18 cellular contexts compared by ENCODE assay signal in the genomic region with DNA sequence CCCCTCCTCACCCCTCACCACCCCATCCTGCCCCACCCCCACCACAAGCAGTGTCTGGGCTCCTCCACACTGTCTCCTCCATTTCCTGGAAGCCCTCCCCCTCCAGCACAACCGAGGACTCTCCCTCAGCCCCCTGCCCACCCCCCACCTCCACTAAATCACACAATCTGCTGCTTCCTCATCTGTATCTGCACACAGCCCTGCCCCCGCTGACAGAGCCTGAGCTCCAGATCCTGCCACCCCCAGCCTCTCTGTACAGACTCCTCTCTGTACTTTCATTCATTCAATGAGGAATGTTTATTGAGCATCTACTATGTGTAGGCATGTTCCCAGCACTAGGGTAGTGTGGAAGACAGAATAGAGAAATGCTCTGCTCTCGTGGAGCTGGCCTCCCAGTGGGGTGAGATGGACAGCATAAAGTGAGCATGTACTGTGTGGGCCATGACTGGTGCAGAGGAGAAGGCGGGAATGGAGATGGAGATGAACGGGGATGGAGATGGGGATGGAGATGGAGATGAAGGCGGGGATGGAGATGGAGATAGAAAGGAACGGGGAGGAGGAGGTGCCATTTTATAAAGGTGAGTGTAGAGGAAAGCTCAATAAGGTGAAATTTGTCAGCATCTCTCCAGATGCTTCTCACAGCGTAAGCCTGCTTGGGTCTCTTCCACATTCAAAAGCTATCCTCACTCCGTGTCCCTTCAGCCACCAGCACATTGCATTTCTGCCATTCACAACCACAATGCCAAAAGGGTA. TPM values are rescaled to one million over a fixed set of nuclear protein-coding genes. Genes with fewer than 3 reads are reported as not detected.
"Had no signal": no experiment of that assay in that cellular context is flagged by ENCODE, and none has a peak within 500 bp of the region (broad histone marks: within the 10 kb centered on the region; RNA-seq: fewer than 3 reads in every experiment).

No MANE protein-coding gene starts in this region.

- H3K36me3 Mint-ChIP-seq: activated naive CD4-positive, alpha-beta T cell treated with anti-CD3 and anti-CD28 coated beads, Interleukin-2, amount 50 U/mL, for 24 hours; mesothelial cell of epicardium; natural killer cell treated with Interleukin-12 subunit alpha and Interleukin-12 subunit beta and Interleukin-15 and Interleukin-18, amount 100 ng/mL, for 72 hours had no signal

- H3K4me3 ChIP-seq: ascending aorta, lung, skin epidermis had no signal

- H3K27ac Mint-ChIP-seq: activated naive CD4-positive, alpha-beta T cell treated with anti-CD3 and anti-CD28 coated beads, Interleukin-2, amount 50 U/mL, for 24 hours; effector memory CD8-positive, alpha-beta T cell; mesothelial cell of epicardium; natural killer cell treated with Interleukin-12 subunit alpha and Interleukin-12 subunit beta and Interleukin-15 and Interleukin-18, amount 100 ng/mL, for 72 hours; stimulated activated naive CD8-positive, alpha-beta T cell treated with anti-CD3 and anti-CD28 coated beads, Interleukin-15, amount 100 ng/mL, for 72 hours had no signal

- H3K4me1 Mint-ChIP-seq: mesothelial cell of epicardium; stimulated activated naive CD8-positive, alpha-beta T cell treated with anti-CD3 and anti-CD28 coated beads, Interleukin-15, amount 100 ng/mL, for 72 hours had no signal

- H3K27ac ChIP-seq: ascending aorta, foreskin keratinocyte, skin epidermis, WERI-Rb-1 had no signal

- H3K4me1 ChIP-seq: foreskin keratinocyte had no signal

- H3K9me3 ChIP-seq: ascending aorta had no signal

- H3K9me3 Mint-ChIP-seq: activated naive CD4-positive, alpha-beta T cell treated with anti-CD3 and anti-CD28 coated beads, Interleukin-2, amount 50 U/mL, for 24 hours; activated T-cell treated with anti-CD3 and anti-CD28 coated beads, Interleukin-2, amount 50 U/mL, for 4 hours; effector memory CD8-positive, alpha-beta T cell; natural killer cell treated with Interleukin-12 subunit alpha and Interleukin-12 subunit beta and Interleukin-15 and Interleukin-18, amount 100 ng/mL, for 72 hours; stimulated activated naive CD8-positive, alpha-beta T cell treated with anti-CD3 and anti-CD28 coated beads, Interleukin-15, amount 100 ng/mL, for 72 hours had no signal

- ATAC-seq: activated T-cell treated with anti-CD3 and anti-CD28 coated beads, Interleukin-2, amount 50 U/mL, for 4 hours; effector memory CD8-positive, alpha-beta T cell; foreskin keratinocyte; stimulated activated naive CD8-positive, alpha-beta T cell treated with anti-CD3 and anti-CD28 coated beads, Interleukin-15, amount 100 ng/mL, for 72 hours had no signal

- H3K4me3 Mint-ChIP-seq: activated naive CD4-positive, alpha-beta T cell treated with anti-CD3 and anti-CD28 coated beads, Interleukin-2, amount 50 U/mL, for 24 hours; activated T-cell treated with anti-CD3 and anti-CD28 coated beads, Interleukin-2, amount 50 U/mL, for 4 hours; effector memory CD8-positive, alpha-beta T cell; mesothelial cell of epicardium; natural killer cell treated with Interleukin-12 subunit alpha and Interleukin-12 subunit beta and Interleukin-15 and Interleukin-18, amount 100 ng/mL, for 72 hours; stimulated activated naive CD8-positive, alpha-beta T cell treated with anti-CD3 and anti-CD28 coated beads, Interleukin-15, amount 100 ng/mL, for 72 hours had no signal

- DNase-seq: activated CD4-positive, alpha-beta T cell treated with anti-CD3 and anti-CD28 coated beads, Interleukin-2, amount 50 U/mL, for 48 hours; activated gamma-delta T cell; activated T-cell treated with anti-CD3 and anti-CD28 coated beads, Interleukin-2, amount 50 U/mL, for 4 hours; effector memory CD8-positive, alpha-beta T cell; foreskin keratinocyte; hippocampal formation; stimulated activated CD4-positive, alpha-beta T cell treated with anti-CD3 and anti-CD28 coated beads, Interleukin-15, amount 100 ng/mL, for 24 hours; stimulated activated CD4-positive, alpha-beta T cell treated with anti-CD3 and anti-CD28 coated beads, Interleukin-4, amount 100 ng/mL, for 1 hour; stimulated activated naive CD8-positive, alpha-beta T cell treated with anti-CD3 and anti-CD28 coated beads, Interleukin-15, amount 100 ng/mL, for 72 hours; T-helper 2 cell had no signal

- H3K36me3 ChIP-seq: ascending aorta, WERI-Rb-1 had no signal

- FAIRE-seq: keratinocyte had no signal

RNA-seq across cellular contexts. Expression of gene PPP2R2C, which starts 2.5 kb away (rescaled TPM):
- total RNA-seq: activated T-cell treated with anti-CD3 and anti-CD28 coated beads, Interleukin-2, amount 50 U/mL, for 4 hours; natural killer cell treated with Interleukin-12 subunit alpha and Interleukin-12 subunit beta and Interleukin-15 and Interleukin-18, amount 100 ng/mL, for 72 hours had no signal
